Comparison of ENCODE assay signal across 9 cellular contexts in the genomic region with DNA sequence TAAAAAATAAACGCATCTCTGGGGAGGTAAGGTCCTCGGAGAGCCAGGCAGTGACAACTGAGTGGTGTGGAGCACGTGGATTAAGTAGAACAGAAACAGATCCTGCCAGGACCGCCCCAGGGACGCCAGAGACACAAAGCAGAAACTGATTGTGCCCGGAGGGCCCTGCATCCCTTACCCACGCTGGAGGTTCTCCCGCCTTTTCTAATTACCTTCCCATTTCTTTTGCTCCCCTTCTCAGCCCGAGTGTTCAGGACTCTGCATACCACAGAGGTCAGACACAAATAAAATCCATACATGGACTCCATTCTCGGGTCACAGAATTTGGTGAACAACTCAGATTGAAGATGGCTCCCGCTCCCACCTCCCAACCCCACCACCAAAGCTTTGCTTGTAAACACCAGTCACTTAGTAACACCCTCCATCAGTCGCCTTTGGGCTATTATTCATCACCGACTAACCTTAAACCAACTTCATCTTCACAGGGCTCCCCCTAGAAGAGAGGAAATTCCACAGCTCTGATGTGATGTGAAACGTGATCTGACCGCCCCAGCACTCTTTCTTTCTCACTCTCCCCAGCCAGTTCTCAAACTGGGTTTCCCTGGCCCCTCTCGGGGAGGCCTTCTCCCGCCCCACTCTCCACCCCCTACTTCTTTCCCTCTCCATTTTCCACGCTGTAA. TPM values are rescaled to one million over a fixed set of nuclear protein-coding genes. Genes with fewer than 3 reads are reported as not detected.
DNase-seq lines count a peak whose midpoint lies in the region; ATAC-seq and TF ChIP-seq lines count a peak whose summit lies in the region.
"Had no signal": no experiment of that assay in that cellular context is flagged by ENCODE, and none has a peak within 500 bp of the region (broad histone marks: within the 10 kb centered on the region; RNA-seq: fewer than 3 reads in every experiment).

No MANE protein-coding gene starts in this region.

- H3K36me3 ChIP-seq in HAP-1 (replicated peaks) (no peaks in the 10 kb centered on the region), osteoblast (ENCODE audit: insufficient read depth, low read length) (no peaks in the 10 kb centered on the region)

- H3K9me3 ChIP-seq in HAP-1, result no peaks in the 10 kb centered on the region
- no peaks in the 10 kb centered on the region for H3K9me3 ChIP-seq in osteoblast (ENCODE audit: low read depth, low read length)

- H3K4me3 ChIP-seq in HAP-1 (peak overlapping the region; percentile 26), fibroblast of mammary gland (ENCODE audit: control insufficient read depth, low read depth, low read length) (peak overlapping the region; percentile 16), osteoblast (ENCODE audit: insufficient read depth, low read length) (peak overlapping the region; percentile 44), lower leg skin (ENCODE audit: low read depth, poor library complexity, severe bottlenecking) (no peak overlapping the region)

- no peaks in the 10 kb centered on the region for H3K79me2 ChIP-seq in osteoblast (ENCODE audit: insufficient read depth, low read length)

- H3K4me2 ChIP-seq in osteoblast (ENCODE audit: insufficient read depth, low read length), result peak overlapping the region; percentile 54

- no peak for ATAC-seq in HG03025 (IDR thresholded peaks at IDR 0.05; ENCODE audit: low FRiP score, unreplicated experiment)
- ATAC-seq: naive thymus-derived CD8-positive, alpha-beta T cell had no signal

- no peak for TF ChIP-seq CTCF in fibroblast of mammary gland (conservative IDR thresholded peaks at IDR 0.05; ENCODE audit: control insufficient read depth, insufficient read depth, low read depth, low read length)
- TF ChIP-seq CTCF in osteoblast (IDR thresholded peaks at IDR 0.05; ENCODE audit: extremely low read depth, low read depth, low read length), result no peak
- TF ChIP-seq CTCF in lower leg skin (IDR thresholded peaks at IDR 0.05), result no peak

- H2AFZ ChIP-seq in osteoblast (ENCODE audit: low read length), result peak overlapping the region; percentile 28

- H3K27ac ChIP-seq in osteoblast (ENCODE audit: low read depth, low read length), result peak overlapping the region; percentile 100

- no peak for TF ChIP-seq POLR2A in lower leg skin (IDR thresholded peaks at IDR 0.05)

- peaks cover 69% of the 10 kb centered on the region for H3K4me1 ChIP-seq in HAP-1
- peaks cover 60% of the 10 kb centered on the region for H3K4me1 ChIP-seq in osteoblast (ENCODE audit: insufficient read depth, low read length)

- WGBS in lower leg skin, 2 donors, result 50 to 60% methylated on average over 18 of the region's 18 CpGs

- in situ Hi-C loops in HAP-1 (cut with MboI; ENCODE audit: low sequenced_read_pairs), result no loop called here

- H3K27me3 ChIP-seq in HAP-1 (ENCODE audit: low read depth) (no peaks in the 10 kb centered on the region), osteoblast (ENCODE audit: insufficient read depth, low read length) (no peaks in the 10 kb centered on the region)

- H4K20me1 ChIP-seq in osteoblast (ENCODE audit: insufficient read depth, low read length), result no peaks in the 10 kb centered on the region

- DNase-seq in 8988T (peak; percentile 58), HAP-1 (ENCODE audit: low spot score in 2 of 2) (peak; percentile 84), fibroblast of mammary gland (ENCODE audit: low read depth) (peak; percentile 98), osteoblast (ENCODE audit: insufficient read length, low spot score, missing footprints) (peak; percentile 93), lower leg skin (ENCODE audit: low spot score in 2 of 2) (no peak), D341Med (ENCODE audit: low spot score) (no peak)
- DNase-seq in activated CD4-positive, alpha-beta T cell treated with anti-CD3 and anti-CD28 coated beads, Interleukin-2, amount 50 U/mL, for 4 hours, result peak; percentile 12

- intact Hi-C loops in lower leg skin (cut with DNase I; ENCODE audit: low total_unique reads), result no loop called here

RNA-seq across cellular contexts. Expression of a gene that starts 32.6 kb away (rescaled TPM):
- 14.8 and 16.2 TPM in 2 replicates for total RNA-seq in osteoblast
- 100 to 1,000 TPM; 136 to 173 (median 150) TPM for total RNA-seq in lower leg skin

Comparison
In these comparisons a context has a peak if more than half of its experiments do, and no peak if none do; other contexts are left out.
1. DNase-seq: peak in 8988T (single experiment), HAP-1 (2 of 2), activated CD4-positive, alpha-beta T cell treated with anti-CD3 and anti-CD28 coated beads, Interleukin-2, amount 50 U/mL, for 4 hours (2 of 2), fibroblast of mammary gland (single experiment) and osteoblast (single experiment); none in lower leg skin (0 of 2) and D341Med (single experiment).